In genomic region chr22:38246692-38247091, GRCh38 we compare ENCODE assay signal across 15 cellular contexts. TPM values are rescaled to one million over a fixed set of nuclear protein-coding genes. Genes with fewer than 3 reads are reported as not detected.
DNase-seq lines count a peak whose midpoint lies in the region; ATAC-seq and TF ChIP-seq lines count a peak whose summit lies in the region.
"Had no signal": no experiment of that assay in that cellular context is flagged by ENCODE, and none has a peak within 500 bp of the region (broad histone marks: within the 10 kb centered on the region; RNA-seq: fewer than 3 reads in every experiment).

No MANE protein-coding gene starts in this region.

- H3K4me2 ChIP-seq in neural progenitor cell = no peak overlapping the region

- H3K27ac ChIP-seq in angular gyrus (ENCODE audit: low read depth, low read length) (peak overlapping the region; percentile 96), transverse colon (peak overlapping the region; percentile 16 to 66 (median 60)), neural progenitor cell (no peak overlapping the region)

- no peak overlapping the region for H2AFZ ChIP-seq in neural progenitor cell (replicated peaks)

- H3K9me3 ChIP-seq in transverse colon (no peaks in the 10 kb centered on the region), neural progenitor cell (ENCODE audit: low read depth) (no peaks in the 10 kb centered on the region)
- H3K9me3 ChIP-seq: ovary had no signal

- DNase-seq in head of caudate nucleus (peak; percentile 42 to 90 (median 74)), occipital lobe (lab: John Stamatoyannopoulos, UW) (peak; percentile 44), transverse colon (no peak), NCI-H1048 (lab: John Stamatoyannopoulos, UW) (no peak), neural progenitor cell (ENCODE audit: low spot score) (no peak)
- DNase-seq: activated CD4-positive, alpha-beta T cell treated with anti-CD3 and anti-CD28 coated beads, Interleukin-2, amount 10 ng/mL, durations not matched to agents 7 days and 5 days; CD4-positive, alpha-beta T cell; mesendoderm; NCI-H1436 treated with DMSO at 0.1 percent for 48 hours; NCI-H510A had no signal

- peaks cover 3% of the 10 kb centered on the region for H3K9me3 Mint-ChIP-seq in neural progenitor cell
- H3K9me3 Mint-ChIP-seq: activated CD4-positive, alpha-beta T cell treated with anti-CD3 and anti-CD28 coated beads, Interleukin-2, amount 10 ng/mL, durations not matched to agents 7 days and 5 days; CD4-positive, alpha-beta T cell; IgD-negative memory B cell had no signal

- H3K27me3 ChIP-seq in transverse colon = no peaks in the 10 kb centered on the region
- no peaks in the 10 kb centered on the region for H3K27me3 ChIP-seq in neural progenitor cell
- H3K27me3 ChIP-seq: ovary had no signal

- peaks cover 26% of the 10 kb centered on the region for H3K4me1 Mint-ChIP-seq in neural progenitor cell
- H3K4me1 Mint-ChIP-seq: activated CD4-positive, alpha-beta T cell treated with anti-CD3 and anti-CD28 coated beads, Interleukin-2, amount 10 ng/mL, durations not matched to agents 7 days and 5 days had no signal

- no peak overlapping the region for H3K4me3 Mint-ChIP-seq in neural progenitor cell
- H3K4me3 Mint-ChIP-seq: activated CD4-positive, alpha-beta T cell treated with anti-CD3 and anti-CD28 coated beads, Interleukin-2, amount 10 ng/mL, durations not matched to agents 7 days and 5 days; CD4-positive, alpha-beta T cell; T-helper 1 cell treated with Interleukin-12 subunit alpha and Interleukin-12 subunit beta and Interleukin-4 antibody, amounts not matched to agents 30 μg/mL and 1 μg/mL, for 36 hours had no signal

- peaks cover 10% of the 10 kb centered on the region for H3K36me3 Mint-ChIP-seq in neural progenitor cell

- H3F3A ChIP-seq in neural progenitor cell (ENCODE audit: low read depth) = peaks cover 11% of the 10 kb centered on the region

- ATAC-seq in HG03439 (IDR thresholded peaks at IDR 0.05; ENCODE audit: unreplicated experiment) = no peak

- no peak overlapping the region for H3K4me3 ChIP-seq in transverse colon
- H3K4me3 ChIP-seq in neural progenitor cell = no peak overlapping the region
- H3K4me3 ChIP-seq: ovary had no signal

- no peak for TF ChIP-seq CTCF in transverse colon (IDR thresholded peaks at IDR 0.05)
- TF ChIP-seq CTCF in neural progenitor cell (IDR thresholded peaks at IDR 0.05) = no peak

- no peak for TF ChIP-seq POLR2A in transverse colon (IDR thresholded peaks at IDR 0.05)

- intact Hi-C loops in head of caudate nucleus (cut with DNase I) = no loop called here
- intact Hi-C loops in transverse colon (cut with DNase I; ENCODE audit: low total_unique reads) = no loop called here

- peaks cover 0 to 14% (median 0%) of the 10 kb centered on the region in 4 donors for H3K36me3 ChIP-seq in transverse colon
- H3K36me3 ChIP-seq in neural progenitor cell = no peaks in the 10 kb centered on the region
- H3K36me3 ChIP-seq: ovary had no signal

- H4K20me1 ChIP-seq in neural progenitor cell (ENCODE audit: low read depth) = peaks cover 8% of the 10 kb centered on the region

- peaks cover 5% of the 10 kb centered on the region for H3K27me3 Mint-ChIP-seq in neural progenitor cell (ENCODE audit: insufficient read depth, low read depth)
- H3K27me3 Mint-ChIP-seq: activated CD4-positive, alpha-beta T cell treated with anti-CD3 and anti-CD28 coated beads, Interleukin-2, amount 10 ng/mL, durations not matched to agents 7 days and 5 days; CD4-positive, alpha-beta T cell; IgD-negative memory B cell had no signal

- H3K4me1 ChIP-seq in transverse colon = peaks cover 16 to 37% (median 24%) of the 10 kb centered on the region in 4 donors
- H3K4me1 ChIP-seq in neural progenitor cell = peaks cover 15% of the 10 kb centered on the region

- H3K9ac ChIP-seq in neural progenitor cell = no peak overlapping the region

- TF ChIP-seq EP300 in transverse colon (IDR thresholded peaks at IDR 0.05; ENCODE audit: low read depth) = no peak

- no peak overlapping the region for H3K27ac Mint-ChIP-seq in neural progenitor cell
- H3K27ac Mint-ChIP-seq: activated CD4-positive, alpha-beta T cell treated with anti-CD3 and anti-CD28 coated beads, Interleukin-2, amount 10 ng/mL, durations not matched to agents 7 days and 5 days; CD4-positive, alpha-beta T cell; T-helper 1 cell treated with Interleukin-12 subunit alpha and Interleukin-12 subunit beta and Interleukin-4 antibody, amounts not matched to agents 30 μg/mL and 1 μg/mL, for 36 hours had no signal

- H3K79me2 ChIP-seq in neural progenitor cell (ENCODE audit: low read depth) = peaks cover 16% of the 10 kb centered on the region

- WGBS in transverse colon (ENCODE audit: low coverage in 1 of 2), 2 donors = 76% methylated on average over 5 of the region's 5 CpGs; no CpG with 5 or more reads in 1 of the 2 donors

- in situ Hi-C loops in transverse colon (cut with MboI; ENCODE audit: low pct_ligation_motif_present in 1 of 4, low pct_unique_long_range_greater_than_20kb in 1 of 4, low sequenced_read_pairs in 3 of 4) = loop anchor here in 1 of 4 donors (25.0 kb wide), 1 partner anchor 134 kb away; the partner anchor contains the start of gene BAIAP2L2

RNA-seq across cellular contexts. Expression of gene TMEM184B, which starts 26.1 kb away (rescaled TPM):
- total RNA-seq in occipital lobe (10.9 TPM), transverse colon (10 to 100 TPM; 18.7 to 88.4 (median 41.1) TPM), neural progenitor cell (ENCODE audit: low replicate concordance) (26.5 and 43.3 TPM in 2 replicates)

RNA-seq across cellular contexts. Expression of gene MAFF, which starts 44.9 kb away (rescaled TPM):
- total RNA-seq in occipital lobe = 3.1 TPM
- 10 to 100 TPM in 3 of 4 donors, 1 to 10 TPM in 1; 3.8 to 30.3 (median 22.0) TPM for total RNA-seq in transverse colon
- total RNA-seq in neural progenitor cell (ENCODE audit: low replicate concordance) = 0.90 and 4.2 TPM in 2 replicates

Comparison
In these comparisons a context has a peak if more than half of its experiments do, and no peak if none do; other contexts are left out.
1. DNase-seq: peak in head of caudate nucleus (42 of 42) and occipital lobe (single experiment); none in transverse colon (single experiment), NCI-H1048 (single experiment) and neural progenitor cell (single experiment).